1 cellular context compared by ENCODE assay signal in the genomic region with DNA sequence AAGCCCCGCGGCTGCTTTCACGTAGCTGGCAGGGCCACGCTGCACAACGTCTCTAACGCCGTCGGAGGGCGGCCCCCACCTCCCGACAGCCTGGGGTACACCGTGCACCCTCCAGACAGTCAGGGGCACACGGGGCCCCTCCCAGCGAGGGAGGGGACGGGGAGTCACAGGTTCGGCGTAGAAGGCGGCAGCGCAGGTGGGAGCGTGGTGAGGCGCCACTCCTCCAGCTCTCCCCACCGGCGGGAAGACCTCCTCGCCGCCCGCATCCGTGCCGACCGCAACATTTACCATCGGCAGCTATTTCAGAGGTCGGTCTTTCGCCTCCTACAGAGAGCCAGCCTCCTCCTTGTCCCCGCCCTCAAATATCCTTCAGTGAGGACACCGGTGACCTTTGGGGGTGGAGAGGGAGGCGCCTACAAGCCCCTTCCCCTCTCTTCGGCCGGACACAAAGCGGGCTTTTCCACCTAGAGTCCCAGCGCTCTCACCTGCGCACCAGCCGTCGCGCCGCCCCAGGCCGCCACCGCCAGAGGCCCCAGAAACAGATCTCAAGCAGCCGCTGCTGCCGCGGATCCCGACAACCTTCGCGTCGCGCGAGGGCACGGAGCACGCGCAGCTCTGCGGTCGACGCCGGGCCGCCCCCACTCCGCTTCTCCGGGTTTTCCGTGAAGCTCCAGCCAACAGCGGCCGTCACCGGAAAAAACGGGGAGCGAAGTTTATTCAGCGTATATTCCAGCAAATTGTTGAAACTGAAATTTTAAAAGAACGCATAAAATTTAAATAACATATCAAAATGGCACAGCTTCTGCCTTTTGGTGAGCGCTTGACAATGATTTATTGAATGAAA.
A peak's percentile ranks its signal among the peaks of the same experiment; 100 is the strongest.
TF ChIP-seq lines count a peak whose summit lies in the region.

A gene (minus strand): TSS at position 600 of the 844 bp plus-strand sequence. CDS start 20,708 bp downstream, outside the sequence.

TF ChIP-seq in HepG2, 621 proteins besides CTCF, POLR2A, EP300 and RAD21 (continued from another document):
- 0 out of 2 replicates have a peak, but pooled peaks have one; percentile 86 for TF ChIP-seq ZNF33B (CRISPR knock-in tag; IDR thresholded peaks at IDR 0.05)
- TF ChIP-seq PHF8 (CRISPR knock-in tag; IDR thresholded peaks at IDR 0.05), result peak; percentile 95
- TF ChIP-seq ZNF766 (CRISPR knock-in tag; IDR thresholded peaks at IDR 0.05; ENCODE audit: borderline replicate concordance), result no peak; the same call in none of the 2 replicates
- TF ChIP-seq TARDBP (CRISPR knock-in tag; IDR thresholded peaks at IDR 0.05), result peak; percentile 74; the same call in 1 of the 2 replicates
- no peak; the same call in 1 of the 2 replicates for TF ChIP-seq ZNF775 (CRISPR knock-in tag; IDR thresholded peaks at IDR 0.05; ENCODE audit: borderline replicate concordance)
- no peak; the same call in 1 of the 2 replicates for TF ChIP-seq ZNF598 (CRISPR knock-in tag; IDR thresholded peaks at IDR 0.05; ENCODE audit: borderline replicate concordance)
